Comparison of ENCODE assay signal across 21 cellular contexts in genomic region chr19:12244370-12244769, GRCh38. TPM values are rescaled to one million over a fixed set of nuclear protein-coding genes. Genes with fewer than 3 reads are reported as not detected.
DNase-seq lines count a peak whose midpoint lies in the region; ATAC-seq, FAIRE-seq and TF ChIP-seq lines count a peak whose summit lies in the region.
"Had no signal": no experiment of that assay in that cellular context is flagged by ENCODE, and none has a peak within 500 bp of the region (broad histone marks: within the 10 kb centered on the region; RNA-seq: fewer than 3 reads in every experiment).

No MANE protein-coding gene starts in this region.

- DNase-seq in T47D (ENCODE audit: low read depth in 1 of 2, low spot score in 1 of 2) (peak; percentile 17 to 46), breast epithelium (ENCODE audit: low spot score in 2 of 2) (no peak), NCI-H146 (lab: John Stamatoyannopoulos, UW) (peak; percentile 19), K562 (ENCODE audit: extremely low read depth in 1 of 4, low spot score in 3 of 4) (no peak), upper lobe of right lung (no peak), posterior cingulate gyrus (no peak), SIG-M5 treated with dmso at 0.1 percent for 504 hours (lab: John Stamatoyannopoulos, UW; ENCODE audit: unreplicated experiment) (no peak)
- DNase-seq: activated CD4-positive, alpha-beta T cell treated with anti-CD3 and anti-CD28 coated beads, Interleukin-2, amount 10 ng/mL, durations not matched to agents 7 days and 5 days; CD4-positive, alpha-beta memory T cell; cortex of kidney; NCI-H1436; NCI-H446 treated with DMSO at 0.1 percent for 48 hours; nucleus accumbens; sigmoid colon; stimulated activated CD4-positive, alpha-beta T cell treated with anti-CD3 and anti-CD28 coated beads, Interleukin-2, amount 100 ng/mL, for 24 hours had no signal

- no peaks in the 10 kb centered on the region for H3K79me2 ChIP-seq in K562 (ENCODE audit: control insufficient read depth, insufficient read depth, low read length)

- TF ChIP-seq CTCF in breast epithelium (IDR thresholded peaks at IDR 0.05) (no peak), K562 (IDR thresholded peaks at IDR 0.05 in 2 of 3, conservative IDR thresholded peaks at IDR 0.05 in 1 of 3; ENCODE audit: insufficient read depth in 2 of 3, low read depth in 1 of 3, low read length in 3 of 3) (peak in 1 of 3 experiments; percentile 36; a peak in 2 of 6 replicates), upper lobe of right lung (IDR thresholded peaks at IDR 0.05) (peak; percentile 10)

- TF ChIP-seq RAD21 in K562 (CRISPR knock-in tag; conservative IDR thresholded peaks at IDR 0.05 in 1 of 2, IDR thresholded peaks at IDR 0.05 in 1 of 2): peak; percentile 6 to 34; a peak in 2 of 4 replicates

- TF ChIP-seq POLR2A in breast epithelium (IDR thresholded peaks at IDR 0.05) (no peak), K562 (conservative IDR thresholded peaks at IDR 0.05) (no peak)

- TF ChIP-seq EP300 in K562 (IDR thresholded peaks at IDR 0.05; ENCODE audit: low read length): no peak

- ATAC-seq in K562: no peak
- no peak for ATAC-seq in upper lobe of right lung
- ATAC-seq in HG02852 (IDR thresholded peaks at IDR 0.05; ENCODE audit: unreplicated experiment): no peak
- ATAC-seq: gastroesophageal sphincter, left lobe of liver had no signal

- BruUV-seq in K562 (replicated peaks; lab: Mats Ljungman, UMichigan): no TSS peak

- H3K36me3 ChIP-seq in breast epithelium: peaks cover 17% of the 10 kb centered on the region
- H3K36me3 ChIP-seq in K562 (ENCODE audit: control insufficient read depth, insufficient read depth, low read length): no peaks in the 10 kb centered on the region
- H3K36me3 ChIP-seq in upper lobe of right lung: peaks cover 11% of the 10 kb centered on the region

- H3K4me3 ChIP-seq in breast epithelium (no peak overlapping the region), K562 (no peak overlapping the region), upper lobe of right lung (no peak overlapping the region)
- H3K4me3 ChIP-seq: gastroesophageal sphincter, sigmoid colon, SK-N-MC, vagina had no signal

- WGBS in K562 (ENCODE audit: insufficient coverage, low coverage, missing lambda C conversion rate): 0% methylated on average over 2 of the region's 2 CpGs

- intact Hi-C loops in breast epithelium (cut with DNase I; ENCODE audit: low total_unique reads): no loop called here
- intact Hi-C loops in K562 (cut with micrococcal nuclease): no loop called here
- intact Hi-C loops in upper lobe of right lung (cut with DNase I): no loop called here
- intact Hi-C loops in posterior cingulate gyrus (cut with DNase I): no loop called here

- no peaks in the 10 kb centered on the region for H3K27me3 ChIP-seq in breast epithelium
- H3K27me3 ChIP-seq in K562 (ENCODE audit: control insufficient read depth in 2 of 2, insufficient read depth in 2 of 2, low read length in 2 of 2): no peaks in the 10 kb centered on the region
- no peaks in the 10 kb centered on the region for H3K27me3 ChIP-seq in upper lobe of right lung
- H3K27me3 ChIP-seq: gastroesophageal sphincter, sigmoid colon, vagina had no signal

- POLR2A ChIA-PET in K562 (lab: Yijun Ruan, JAX): interaction anchor here (0.7 to 0.9 kb wide), 3 partner anchors 9 to 427 kb away, joined by 3 read pairs; partner anchors contain the start of genes ZNF490 and ZNF791

- H3K9me3 ChIP-seq in breast epithelium: peaks cover 38 to 46% of the 10 kb centered on the region in 2 donors
- H3K9me3 ChIP-seq in K562 (replicated peaks; ENCODE audit: control insufficient read depth, insufficient read depth, low read depth, low read length): peaks cover 8% of the 10 kb centered on the region
- peaks cover 24% of the 10 kb centered on the region for H3K9me3 ChIP-seq in upper lobe of right lung

- no peak overlapping the region for H3K27ac ChIP-seq in breast epithelium
- H3K27ac ChIP-seq in K562 (ENCODE audit: extremely low read depth, low read depth, low read length): no peak overlapping the region
- H3K27ac ChIP-seq in upper lobe of right lung: no peak overlapping the region
- H3K27ac ChIP-seq: epithelial cell of prostate, gastroesophageal sphincter, sigmoid colon, SK-N-MC, vagina had no signal

- in situ Hi-C loops in T47D (cut with HindIII; ENCODE audit: low pct_unique_long_range_greater_than_20kb, low sequenced_read_pairs): no loop called here
- in situ Hi-C loops in K562 (cut with MboI): no loop called here

- no peak overlapping the region for H3K9ac ChIP-seq in K562 (ENCODE audit: insufficient read depth in 1 of 2, low read depth in 2 of 2, low read length in 2 of 2)

- H2AFZ ChIP-seq in K562 (ENCODE audit: low read depth, low read length): no peak overlapping the region

- no peak overlapping the region for H3K4me2 ChIP-seq in K562 (ENCODE audit: insufficient read depth, low read length)

- H3K9me1 ChIP-seq in K562 (ENCODE audit: control insufficient read depth, insufficient read depth, low read length): no peaks in the 10 kb centered on the region

- CTCF ChIA-PET in K562 (lab: Yijun Ruan, JAX; ENCODE audit: low intra/inter-chr PET ratio): no interaction called here

- no peaks in the 10 kb centered on the region for H4K20me1 ChIP-seq in K562 (replicated peaks; ENCODE audit: control insufficient read depth, insufficient read depth, low read length)

- no peak for FAIRE-seq in K562 (lab: Jason Lieb, UNC)

- H3K4me1 ChIP-seq in breast epithelium (no peaks in the 10 kb centered on the region), K562 (replicated peaks in 1 of 2; ENCODE audit: control insufficient read depth in 2 of 2, insufficient read depth in 2 of 2, low read length in 2 of 2) (no peaks in the 10 kb centered on the region), upper lobe of right lung (no peaks in the 10 kb centered on the region)
- H3K4me1 ChIP-seq: gastroesophageal sphincter, sigmoid colon, vagina had no signal

TF ChIP-seq in K562, 482 proteins besides CTCF, POLR2A, EP300 and RAD21 (continues in another document):
- TF ChIP-seq ZBTB5 (IDR thresholded peaks at IDR 0.05): no peak
- TF ChIP-seq TCF3 (CRISPR knock-in tag; IDR thresholded peaks at IDR 0.05): no peak
- no peak for TF ChIP-seq REST (CRISPR knock-in tag; IDR thresholded peaks at IDR 0.05; ENCODE audit: low read depth)
- TF ChIP-seq MAFK (IDR thresholded peaks at IDR 0.05; ENCODE audit: low read length): no peak
- no peak for TF ChIP-seq MECOM (CRISPR knock-in tag; IDR thresholded peaks at IDR 0.05)

RNA-seq across cellular contexts. Expression of gene ZNF44, which starts 50.3 kb away (rescaled TPM):
- total RNA-seq in breast epithelium (10 to 100 TPM; 12.3 to 23.9 (median 21.7) TPM), K562 (2014; rRNA removed) (2.6 and 3.2 TPM in 2 replicates), K562 (2014; rRNA removed; fragmentation: Illumina TruSeq; extraction: Trizol) (8.3 TPM in 2 replicates), K562 (2015; rRNA removed; fragmentation: Illumina TruSeq; extraction: Trizol) (7.7 and 8.2 TPM in 2 replicates), K562 (2021) (3.2 and 3.9 TPM in 2 replicates), upper lobe of right lung (12.6 TPM)
- 5.5 and 19.4 TPM in 2 replicates for total RNA-seq in K562 (2011; cell fraction: chromatin; rRNA removed; ENCODE audit: low replicate concordance)
- total RNA-seq in K562 (2011; cell fraction: nucleolus; rRNA removed): 3.3 and 4.5 TPM in 2 replicates
- total RNA-seq in K562 (2011; cell fraction: nucleoplasm; rRNA removed): 7.4 and 7.6 TPM in 2 replicates
- polyA plus RNA-seq in K562 (2011; rRNA removed) (2.7 and 4.4 TPM in 2 replicates), K562 (2014; fragmentation: Illumina TruSeq; extraction: Trizol) (5.3 and 5.5 TPM in 2 replicates), K562 (2014; fragmentation: Nextera tagmentation; extraction: Ambion mirVana) (1 to 10 TPM; 2.7 to 5.7 TPM), K562 (2014; rRNA removed) (3.9 and 4.4 TPM in 2 replicates)
- polyA plus RNA-seq in K562 (2011; cell fraction: cytosol; rRNA removed): 0.54 and 1.2 TPM in 2 replicates
- 2.3 and 2.4 TPM in 2 replicates for polyA plus RNA-seq in K562 (2011; cell fraction: nucleus; rRNA removed)
- 4.7 and 6.8 TPM in 2 replicates for polyA plus RNA-seq in K562 (2012)
- 3.5 and 4.9 TPM in 2 replicates for polyA minus RNA-seq in K562 (2011; rRNA and poly(A)+ RNA removed)
- polyA minus RNA-seq in K562 (2011; cell fraction: cytosol; rRNA and poly(A)+ RNA removed): 0.55 and 1.0 TPM in 2 replicates
- polyA minus RNA-seq in K562 (2011; cell fraction: nucleus; rRNA and poly(A)+ RNA removed): 0.94 and 3.1 TPM in 2 replicates

Comparison
In these comparisons a context has a peak if more than half of its experiments do, and no peak if none do; other contexts are left out.
1. DNase-seq: peak in T47D (2 of 2) and NCI-H146 (single experiment); none in breast epithelium (0 of 2), K562 (0 of 4), upper lobe of right lung (single experiment), posterior cingulate gyrus (0 of 10) and SIG-M5 treated with dmso at 0.1 percent for 504 hours (single experiment).